10 cellular contexts compared by ENCODE assay signal in genomic region chr4:185567828-185568442, GRCh38. TPM values are rescaled to one million over a fixed set of nuclear protein-coding genes. Genes with fewer than 3 reads are reported as not detected.
A peak's percentile ranks its signal among the peaks of the same experiment; 100 is the strongest.
DNase-seq lines count a peak whose midpoint lies in the region; ATAC-seq and TF ChIP-seq lines count a peak whose summit lies in the region.
"Had no signal": no experiment of that assay in that cellular context is flagged by ENCODE, and none has a peak within 500 bp of the region (broad histone marks: within the 10 kb centered on the region; RNA-seq: fewer than 3 reads in every experiment).

No MANE protein-coding gene starts in this region.

- POLR2A ChIA-PET in activated CD4-positive, alpha-beta memory T cell treated with anti-CD3 and anti-CD28 coated beads, Interleukin-2, amount 10 ng/mL, durations not matched to agents 7 days and 5 days (lab: Charles Lee): no interaction called here

- intact Hi-C loops in stomach (cut with DNase I; ENCODE audit: low total_unique reads): no loop called here

- no peak for ATAC-seq in HG02970 (IDR thresholded peaks at IDR 0.05; ENCODE audit: low FRiP score, unreplicated experiment)

- H3K4me1 Mint-ChIP-seq in HFFc6 (ENCODE audit: low read depth): peaks cover 21% of the 10 kb centered on the region
- peaks cover 10% of the 10 kb centered on the region for H3K4me1 Mint-ChIP-seq in activated CD4-positive, alpha-beta memory T cell treated with anti-CD3 and anti-CD28 coated beads, Interleukin-2, amount 10 ng/mL, durations not matched to agents 7 days and 5 days

- CTCF ChIA-PET in activated CD4-positive, alpha-beta memory T cell treated with anti-CD3 and anti-CD28 coated beads, Interleukin-2, amount 10 ng/mL, durations not matched to agents 7 days and 5 days (lab: Charles Lee): no interaction called here

- H3K27ac ChIP-seq in ectodermal cell (ENCODE audit: insufficient read depth, low read depth, low read length, poor library complexity, severe bottlenecking) (peak overlapping the region; percentile 61), mesodermal cell (ENCODE audit: low read depth, low read length, severe bottlenecking) (peak overlapping the region; percentile 99), stomach (peak overlapping the region in 4 of 5 donors; percentile 76 to 87 (median 79))

- 89 to 91% methylated on average over 8 of the region's 8 CpGs for WGBS in ectodermal cell, 2 experiments
- WGBS in mesodermal cell (ENCODE audit: insufficient coverage in 2 of 2), 2 experiments: 74 to 97% methylated on average over 3 to 4 of the region's 8 CpGs
- WGBS in stomach, 5 donors: 60 to 69% (median 64%) methylated on average over 8 of the region's 8 CpGs

- no peak for TF ChIP-seq CTCF in HFFc6 (IDR thresholded peaks at IDR 0.05)
- TF ChIP-seq CTCF in stomach (IDR thresholded peaks at IDR 0.05): no peak

- H3K27me3 ChIP-seq in ectodermal cell (ENCODE audit: control insufficient read depth, insufficient read depth, low read length, poor library complexity, severe bottlenecking): no peaks in the 10 kb centered on the region
- no peaks in the 10 kb centered on the region for H3K27me3 ChIP-seq in stomach

- no peaks in the 10 kb centered on the region for H3K9me3 ChIP-seq in ectodermal cell (ENCODE audit: control insufficient read depth, low read length)
- peaks cover 12% of the 10 kb centered on the region for H3K9me3 ChIP-seq in mesodermal cell (ENCODE audit: control insufficient read depth, low read length)
- H3K9me3 ChIP-seq in stomach: peaks cover 0 to 5% (median 0%) of the 10 kb centered on the region in 4 donors

- H3K36me3 ChIP-seq in ectodermal cell (ENCODE audit: control insufficient read depth, insufficient read depth, low read length) (no peaks in the 10 kb centered on the region), mesodermal cell (ENCODE audit: control insufficient read depth, insufficient read depth, low read length) (no peaks in the 10 kb centered on the region), stomach (no peaks in the 10 kb centered on the region)

- H3K27me3 Mint-ChIP-seq in HFFc6 (ENCODE audit: insufficient read depth): no peaks in the 10 kb centered on the region
- peaks cover 15% of the 10 kb centered on the region for H3K27me3 Mint-ChIP-seq in activated CD4-positive, alpha-beta memory T cell treated with anti-CD3 and anti-CD28 coated beads, Interleukin-2, amount 10 ng/mL, durations not matched to agents 7 days and 5 days

- H3K4me1 ChIP-seq in ectodermal cell (ENCODE audit: control insufficient read depth, insufficient read depth, low read length) (no peaks in the 10 kb centered on the region), mesodermal cell (ENCODE audit: control insufficient read depth, insufficient read depth, low read length, poor library complexity, severe bottlenecking) (peaks cover 35% of the 10 kb centered on the region), stomach (peaks cover 0 to 25% (median 8%) of the 10 kb centered on the region in 4 donors)

- no peak for TF ChIP-seq POLR2A in stomach (IDR thresholded peaks at IDR 0.05)

- DNase-seq in HFFc6 (peak; percentile 3), stomach (no peak), SKM-1 treated with dmso at 0.1 percent for 144 hours (lab: John Stamatoyannopoulos, UW; ENCODE audit: unreplicated experiment) (no peak), glomerular visceral epithelial cell (ENCODE audit: extremely low spot score) (no peak)
- DNase-seq in activated CD4-positive, alpha-beta memory T cell treated with anti-CD3 and anti-CD28 coated beads, Interleukin-2, amount 10 ng/mL, durations not matched to agents 7 days and 5 days: no peak
- DNase-seq: NCI-H2029; stimulated activated CD8-positive, alpha-beta memory T cell treated with anti-CD3 and anti-CD28 coated beads, Interleukin-4, amount 100 ng/mL, for 48 hours had no signal

- no peak overlapping the region; the same call in 1 of the 2 replicates for H3K4me3 Mint-ChIP-seq in HFFc6
- no peak overlapping the region for H3K4me3 Mint-ChIP-seq in activated CD4-positive, alpha-beta memory T cell treated with anti-CD3 and anti-CD28 coated beads, Interleukin-2, amount 10 ng/mL, durations not matched to agents 7 days and 5 days

- H3K9me3 Mint-ChIP-seq in HFFc6: no peaks in the 10 kb centered on the region
- H3K9me3 Mint-ChIP-seq in activated CD4-positive, alpha-beta memory T cell treated with anti-CD3 and anti-CD28 coated beads, Interleukin-2, amount 10 ng/mL, durations not matched to agents 7 days and 5 days: no peaks in the 10 kb centered on the region

- H3K4me3 ChIP-seq in ectodermal cell (ENCODE audit: insufficient read depth, low read depth, low read length): no peak overlapping the region
- no peak overlapping the region for H3K4me3 ChIP-seq in mesodermal cell (ENCODE audit: extremely low read depth, insufficient read depth, low read length, poor library complexity, severe bottlenecking)
- H3K4me3 ChIP-seq in stomach: no peak overlapping the region

- no peak for TF ChIP-seq EP300 in stomach (IDR thresholded peaks at IDR 0.05)

- peak overlapping the region; percentile 67 for H3K27ac Mint-ChIP-seq in HFFc6
- H3K27ac Mint-ChIP-seq in activated CD4-positive, alpha-beta memory T cell treated with anti-CD3 and anti-CD28 coated beads, Interleukin-2, amount 10 ng/mL, durations not matched to agents 7 days and 5 days: no peak overlapping the region

- H3K36me3 Mint-ChIP-seq in HFFc6 (ENCODE audit: low read depth): no peaks in the 10 kb centered on the region
- H3K36me3 Mint-ChIP-seq in activated CD4-positive, alpha-beta memory T cell treated with anti-CD3 and anti-CD28 coated beads, Interleukin-2, amount 10 ng/mL, durations not matched to agents 7 days and 5 days (ENCODE audit: low read depth): no peaks in the 10 kb centered on the region

RNA-seq across cellular contexts. Expression of gene PDLIM3, which starts 32.6 kb away (rescaled TPM):
- not detected for total RNA-seq in HFFc6 (2021; fragmentation: NEBNext Ultra II Directional; extraction: Animal tissue kit (Norgen Biotek cat#: 25700))
- polyA plus RNA-seq in ectodermal cell (2013, experiment 1 of 4): 3.1 TPM
- polyA plus RNA-seq in ectodermal cell (2013, experiment 2 of 4): 4.2 TPM
- polyA plus RNA-seq in ectodermal cell (2013, experiment 3 of 4): 3.7 TPM
- polyA plus RNA-seq in ectodermal cell (2013, experiment 4 of 4): 3.5 TPM
- polyA plus RNA-seq in mesodermal cell (2013, experiment 1 of 2): 129 TPM
- polyA plus RNA-seq in mesodermal cell (2013, experiment 2 of 2): 115 TPM
- 100 to 1,000 TPM in 4 of 5 donors, 10 to 100 TPM in 1; 83.1 to 755 (median 259) TPM for total RNA-seq in stomach
- 100 to 1,000 TPM in 1 of 3 donors, 10 to 100 TPM in 2; 73.9 to 112 (median 77.0) TPM for polyA plus RNA-seq in stomach
- not detected for total RNA-seq in activated CD4-positive, alpha-beta memory T cell treated with anti-CD3 and anti-CD28 coated beads, Interleukin-2, amount 10 ng/mL, durations not matched to agents 7 days and 5 days

Comparison
In these comparisons a context has a peak if more than half of its experiments do, and no peak if none do; other contexts are left out.
1. RNA of gene PDLIM3, which starts 32.6 kb away (total RNA-seq): 83.1 to 755 TPM in stomach; not detected in HFFc6 and not detected in activated CD4-positive, alpha-beta memory T cell treated with anti-CD3 and anti-CD28 coated beads, Interleukin-2, amount 10 ng/mL, durations not matched to agents 7 days and 5 days; every median in the first group is over 10 times any median in the second.
2. Peak in every context shown above with its lines, with median percentiles within 50 percentile points of each other: H3K27ac ChIP-seq.